In the genomic region with DNA sequence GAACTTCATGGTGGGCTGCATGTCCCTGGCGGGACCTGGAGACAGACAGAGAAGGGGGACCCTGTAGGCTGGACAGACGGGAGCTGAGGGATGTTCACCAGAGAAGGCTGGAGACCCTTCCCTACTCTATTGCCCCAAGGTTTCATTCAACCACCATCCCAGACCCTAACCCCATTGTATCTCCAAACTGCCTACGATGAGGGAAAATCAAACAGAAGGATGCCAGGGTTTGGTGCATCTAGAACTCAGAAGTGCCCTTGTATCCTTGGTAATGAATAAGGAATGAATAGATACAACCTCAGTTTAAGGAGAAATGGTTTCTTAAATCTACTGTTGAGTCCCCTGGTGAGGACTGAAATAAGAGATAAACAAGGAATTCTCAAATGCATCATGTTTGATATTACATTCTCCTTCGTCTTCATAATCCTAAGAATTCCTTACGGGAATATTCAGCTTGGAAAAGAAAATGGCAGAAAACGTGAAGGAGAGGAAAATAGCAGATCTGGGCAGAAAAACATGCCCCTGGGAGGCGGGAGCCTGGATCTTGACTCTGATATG, we compare ENCODE assay signal across 14 cellular contexts. TPM values are rescaled to one million over a fixed set of nuclear protein-coding genes. Genes with fewer than 3 reads are reported as not detected.
A peak's percentile ranks its signal among the peaks of the same experiment; 100 is the strongest.
DNase-seq lines count a peak whose midpoint lies in the region; ATAC-seq and TF ChIP-seq lines count a peak whose summit lies in the region.
"Had no signal": no experiment of that assay in that cellular context is flagged by ENCODE, and none has a peak within 500 bp of the region (broad histone marks: within the 10 kb centered on the region; RNA-seq: fewer than 3 reads in every experiment).

No MANE protein-coding gene starts in this region.

- TF ChIP-seq CTCF in HFFc6 (IDR thresholded peaks at IDR 0.05): no peak
- TF ChIP-seq CTCF in foreskin keratinocyte (conservative IDR thresholded peaks at IDR 0.05): no peak

- peaks cover 21% of the 10 kb centered on the region for H3K4me1 ChIP-seq in foreskin keratinocyte

- H3K9me3 Mint-ChIP-seq in HFFc6: no peaks in the 10 kb centered on the region

- H3K27me3 ChIP-seq in foreskin keratinocyte: no peaks in the 10 kb centered on the region
- H3K27me3 ChIP-seq: BLaER1 treated with 17β-estradiol and CSF1 and Interleukin-3, amounts not matched to agents 10 nM and 100 nM had no signal

- peaks cover 2% of the 10 kb centered on the region; the same call in 1 of the 2 replicates for H3K27me3 Mint-ChIP-seq in HFFc6 (ENCODE audit: insufficient read depth)
- no peaks in the 10 kb centered on the region for H3K27me3 Mint-ChIP-seq in T-helper 17 cell

- H3K36me3 Mint-ChIP-seq in HFFc6 (ENCODE audit: low read depth) (no peaks in the 10 kb centered on the region), T-helper 17 cell (ENCODE audit: low read depth) (no peaks in the 10 kb centered on the region)

- H3K4me1 Mint-ChIP-seq in HFFc6 (ENCODE audit: low read depth): peaks cover 83% of the 10 kb centered on the region
- peaks cover 51% of the 10 kb centered on the region for H3K4me1 Mint-ChIP-seq in T-helper 17 cell

- H3K27ac Mint-ChIP-seq in HFFc6 (peak overlapping the region; percentile 97), T-helper 17 cell (peak overlapping the region; percentile 96)

- H3K4me3 ChIP-seq in skin epidermis: no peak overlapping the region
- H3K4me3 ChIP-seq: BLaER1 treated with 17β-estradiol and CSF1 and Interleukin-3, amounts not matched to agents 10 nM and 100 nM had no signal

- ATAC-seq in T-helper 17 cell (no peak), foreskin keratinocyte (no peak), GM21367 (IDR thresholded peaks at IDR 0.05; ENCODE audit: unreplicated experiment) (no peak)
- ATAC-seq in activated CD4-positive, CD25-positive, alpha-beta regulatory T cell treated with anti-CD3 and anti-CD28 coated beads, Interleukin-2, amount 50 U/mL, for 24 hours: no peak

- H3K9me3 ChIP-seq in T-helper 17 cell (ENCODE audit: control insufficient read depth, low read length, poor library complexity, severe bottlenecking): no peaks in the 10 kb centered on the region
- H3K9me3 ChIP-seq: BLaER1 treated with 17β-estradiol and CSF1 and Interleukin-3, amounts not matched to agents 10 nM and 100 nM had no signal

- peak overlapping the region; percentile 73 for H3K4me3 Mint-ChIP-seq in HFFc6
- no peak overlapping the region for H3K4me3 Mint-ChIP-seq in T-helper 17 cell

- H3K27ac ChIP-seq in foreskin keratinocyte (peak overlapping the region; percentile 78), skin epidermis (peak overlapping the region in 18 of 21 experiments; percentile 55 to 87 (median 78))

- DNase-seq in HFFc6: no peak
- no peak for DNase-seq in T-helper 17 cell
- DNase-seq in foreskin keratinocyte: peak; percentile 23 to 66
- DNase-seq in stimulated activated CD4-positive, alpha-beta T cell treated with anti-CD3 and anti-CD28 coated beads, Interleukin-12 subunit alpha, Interleukin-12 subunit beta, amount 100 ng/mL, for 4 hours: no peak
- no peak for DNase-seq in NCI-H2171 (lab: John Stamatoyannopoulos, UW)
- DNase-seq: activated effector memory CD4-positive, alpha-beta T cell treated with Interleukin-2 at 50 U/mL for 16 hours; NCI-H1417 treated with DMSO at 0.1 percent for 48 hours; Right ventricle myocardium superior; substantia nigra had no signal

RNA-seq across cellular contexts. Expression of a gene that starts 16.4 kb away (rescaled TPM):
- total RNA-seq in HFFc6 (2021; fragmentation: NEBNext Ultra II Directional; extraction: Animal tissue kit (Norgen Biotek cat#: 25700)): under 1 TPM in 1 of 6 experiments, not detected in 5; 0.17 TPM
- total RNA-seq in T-helper 17 cell: 1 to 10 TPM in 1 of 2 donors, under 1 TPM in 1; 0.77 to 1.7 TPM
- total RNA-seq in foreskin keratinocyte: 285 and 352 TPM in 2 replicates
- polyA plus RNA-seq in foreskin keratinocyte: 271 and 305 TPM in 2 replicates
- total RNA-seq: dermis microvascular lymphatic vessel endothelial cell, Right ventricle myocardium superior had no signal

RNA-seq across cellular contexts. Expression of a gene that starts 41.8 kb away (rescaled TPM):
- total RNA-seq in HFFc6 (2021; fragmentation: NEBNext Ultra II Directional; extraction: Animal tissue kit (Norgen Biotek cat#: 25700)): 100 to 1,000 TPM; 575 to 816 (median 659) TPM
- total RNA-seq in T-helper 17 cell (1 to 10 TPM; 5.7 to 7.0 TPM), foreskin keratinocyte (7.7 and 18.4 TPM in 2 replicates)
- 11.5 and 28.3 TPM in 2 replicates for polyA plus RNA-seq in foreskin keratinocyte

Comparison
In these comparisons a context has a peak if more than half of its experiments do, and no peak if none do; other contexts are left out.
1. DNase-seq: peak in foreskin keratinocyte (2 of 2); none in HFFc6 (single experiment), T-helper 17 cell (0 of 3), stimulated activated CD4-positive, alpha-beta T cell treated with anti-CD3 and anti-CD28 coated beads, Interleukin-12 subunit alpha, Interleukin-12 subunit beta, amount 100 ng/mL, for 4 hours (single experiment) and NCI-H2171 (single experiment).
2. RNA of a gene that starts 16.4 kb away (total RNA-seq): 285 to 352 TPM in foreskin keratinocyte; 0.77 to 1.7 TPM in T-helper 17 cell and 0.17 TPM in HFFc6; every median in the first group is over 100 times any median in the second.
3. RNA of a gene that starts 41.8 kb away (total RNA-seq): 575 to 816 TPM in HFFc6; 7.7 to 18.4 TPM in foreskin keratinocyte and 5.7 to 7.0 TPM in T-helper 17 cell; every median in the first group is over 10 times any median in the second.